ENCODE assay signal across 1 cellular context in genomic region chr22:19663821-19664325, GRCh38.
TF ChIP-seq lines count a peak whose summit lies in the region.

No MANE protein-coding gene starts in this region.

TF ChIP-seq in HEK293, 187 proteins besides CTCF, POLR2A, EP300 and RAD21 (continued from another document):
- TF ChIP-seq GLI2 (tag by site-specific recombination; IDR thresholded peaks at IDR 0.05; ENCODE audit: borderline replicate concordance, low read depth) (no peak), SP2 (tag by site-specific recombination; IDR thresholded peaks at IDR 0.05) (no peak; the same call in 1 of the 2 replicates), ZNF423 (tag by site-specific recombination; IDR thresholded peaks at IDR 0.05) (peak; percentile 53; the same call in 1 of the 2 replicates), PRDM4 (tag by site-specific recombination; IDR thresholded peaks at IDR 0.05) (no peak), ZNF202 (tag by site-specific recombination; IDR thresholded peaks at IDR 0.05; ENCODE audit: borderline replicate concordance) (no peak), ATF2 (tag by site-specific recombination; IDR thresholded peaks at IDR 0.05; ENCODE audit: low read depth) (no peak), SP3 (tag by site-specific recombination; IDR thresholded peaks at IDR 0.05) (0 out of 2 replicates have a peak, but pooled peaks have one; percentile 20), ZNF146 (tag by site-specific recombination; IDR thresholded peaks at IDR 0.05) (no peak), ZNF510 (tag by site-specific recombination; IDR thresholded peaks at IDR 0.05; ENCODE audit: insufficient replicate concordance) (no peak), ZNF16 (tag by site-specific recombination; IDR thresholded peaks at IDR 0.05; ENCODE audit: low read depth) (no peak), OVOL3 (tag by site-specific recombination; IDR thresholded peaks at IDR 0.05) (no peak), ZNF530 (tag by site-specific recombination; IDR thresholded peaks at IDR 0.05; ENCODE audit: low read depth) (no peak), ZNF148 (tag by site-specific recombination; IDR thresholded peaks at IDR 0.05; ENCODE audit: borderline replicate concordance) (no peak), ZBTB17 (tag by site-specific recombination; IDR thresholded peaks at IDR 0.05) (no peak), ZNF600 (tag by site-specific recombination; IDR thresholded peaks at IDR 0.05) (peak; percentile 34; the same call in 1 of the 2 replicates)
